In the genomic region with DNA sequence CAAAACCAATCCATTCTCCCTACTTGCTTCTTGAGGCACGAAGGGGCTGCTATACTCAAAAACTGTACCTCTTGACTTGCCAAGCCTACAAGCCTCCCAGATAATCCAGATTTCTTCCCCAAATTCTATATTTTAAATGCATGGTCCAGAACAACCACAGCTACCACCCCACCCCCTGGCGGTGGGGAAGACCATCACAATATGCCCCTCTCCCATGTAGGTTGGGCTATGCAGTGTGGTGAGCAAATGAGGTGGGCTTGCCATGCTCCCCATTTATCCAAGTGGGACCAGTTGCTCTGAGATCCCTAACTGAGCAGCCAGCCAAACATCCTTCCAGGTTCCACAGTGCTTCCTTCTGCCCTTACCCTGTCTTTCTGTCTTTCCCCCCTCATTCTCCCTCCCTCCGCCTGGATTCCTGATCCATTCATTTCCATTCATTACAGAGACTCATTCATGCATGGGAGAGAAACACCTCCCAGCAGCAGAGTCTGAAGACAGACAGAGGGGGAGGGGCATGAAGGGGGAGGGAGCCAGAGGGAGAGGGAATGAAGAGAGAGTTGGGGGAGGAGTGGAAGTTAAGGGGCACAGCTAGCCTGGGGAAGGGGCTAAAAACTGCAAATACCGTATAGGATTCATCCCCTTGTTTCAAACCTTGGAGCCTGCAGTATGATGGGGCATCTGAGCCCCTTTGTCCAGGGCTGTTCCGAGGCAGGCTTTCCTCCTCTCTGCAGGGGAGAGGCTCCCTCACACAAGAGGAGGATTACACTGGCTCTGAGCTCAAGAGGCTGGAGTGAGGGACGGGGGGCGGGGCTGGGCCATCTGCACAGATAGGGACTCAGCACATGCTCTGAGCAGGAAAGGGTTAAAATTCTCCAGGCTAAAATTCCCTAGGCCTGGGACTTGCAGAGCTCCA, we compare ENCODE assay signal across 8 cellular contexts. TPM values are rescaled to one million over a fixed set of nuclear protein-coding genes. Genes with fewer than 3 reads are reported as not detected.
DNase-seq lines count a peak whose midpoint lies in the region; ATAC-seq and TF ChIP-seq lines count a peak whose summit lies in the region.
"Had no signal": no experiment of that assay in that cellular context is flagged by ENCODE, and none has a peak within 500 bp of the region (broad histone marks: within the 10 kb centered on the region; RNA-seq: fewer than 3 reads in every experiment).

No MANE protein-coding gene starts in this region.

- no peaks in the 10 kb centered on the region for H3K27me3 ChIP-seq in foreskin keratinocyte

- ATAC-seq in foreskin keratinocyte = no peak
- ATAC-seq in GM21390 (IDR thresholded peaks at IDR 0.05; ENCODE audit: unreplicated experiment) = no peak
- ATAC-seq in HG03280 (IDR thresholded peaks at IDR 0.05; ENCODE audit: unreplicated experiment) = no peak
- ATAC-seq: activated CD4-positive, alpha-beta T cell treated with anti-CD3 and anti-CD28 coated beads for 36 hours had no signal

- peak; percentile 8 for TF ChIP-seq CTCF in foreskin keratinocyte (conservative IDR thresholded peaks at IDR 0.05)

- H3K27ac ChIP-seq in foreskin keratinocyte = no peak overlapping the region

- DNase-seq in Ammon's horn (ENCODE audit: low spot score) (peak; percentile 61), NCI-H2171 treated with DMSO at 0.1 percent for 48 hours (lab: John Stamatoyannopoulos, UW) (peak; percentile 98), foreskin keratinocyte (no peak)
- DNase-seq in NK-92 treated with Interleukin-12 subunit alpha and Interleukin-12 subunit beta, amount 100 ng/mL, for 24 hours (lab: John Stamatoyannopoulos, UW) = no peak
- DNase-seq: activated CD4-positive, alpha-beta T cell treated with anti-CD3 and anti-CD28 coated beads for 36 hours had no signal

- H3K4me1 ChIP-seq in foreskin keratinocyte = peaks cover 7% of the 10 kb centered on the region

RNA-seq across cellular contexts. Expression of gene ZNF219, which starts 4.4 kb away (rescaled TPM):
- total RNA-seq in foreskin keratinocyte = 51.9 and 52.0 TPM in 2 replicates
- polyA plus RNA-seq in foreskin keratinocyte = 56.9 and 62.5 TPM in 2 replicates

RNA-seq across cellular contexts. Expression of gene TMEM253, which starts 6.8 kb away (rescaled TPM):
- 0.34 and 0.42 TPM in 2 replicates for total RNA-seq in foreskin keratinocyte
- polyA plus RNA-seq in foreskin keratinocyte = 1.2 and 1.4 TPM in 2 replicates
- total RNA-seq: Daoy had no signal

RNA-seq across cellular contexts. Expression of gene ARHGEF40, which starts 23.9 kb away (rescaled TPM):
- 13.6 and 20.7 TPM in 2 replicates for total RNA-seq in foreskin keratinocyte
- polyA plus RNA-seq in foreskin keratinocyte = 10.2 and 17.6 TPM in 2 replicates

RNA-seq across cellular contexts. Expression of gene RNASE8, which starts 36.4 kb away (rescaled TPM):
- not detected in 2 replicates for total RNA-seq in foreskin keratinocyte
- not detected in 2 replicates for polyA plus RNA-seq in foreskin keratinocyte
- total RNA-seq: activated CD4-positive, alpha-beta T cell treated with anti-CD3 and anti-CD28 coated beads for 36 hours; Daoy had no signal

RNA-seq across cellular contexts. Expression of gene RNASE7, which starts 51.9 kb away (rescaled TPM):
- 10.5 and 17.1 TPM in 2 replicates for total RNA-seq in foreskin keratinocyte
- polyA plus RNA-seq in foreskin keratinocyte = 6.8 and 11.7 TPM in 2 replicates
- total RNA-seq: activated CD4-positive, alpha-beta T cell treated with anti-CD3 and anti-CD28 coated beads for 36 hours; Daoy had no signal

Comparison
In these comparisons a context has a peak if more than half of its experiments do, and no peak if none do; other contexts are left out.
1. DNase-seq: peak in Ammon's horn (single experiment) and NCI-H2171 treated with DMSO at 0.1 percent for 48 hours (single experiment); none in foreskin keratinocyte (0 of 2) and NK-92 treated with Interleukin-12 subunit alpha and Interleukin-12 subunit beta, amount 100 ng/mL, for 24 hours (single experiment).